Comparison of ENCODE assay signal across 2 cellular contexts in the genomic region with DNA sequence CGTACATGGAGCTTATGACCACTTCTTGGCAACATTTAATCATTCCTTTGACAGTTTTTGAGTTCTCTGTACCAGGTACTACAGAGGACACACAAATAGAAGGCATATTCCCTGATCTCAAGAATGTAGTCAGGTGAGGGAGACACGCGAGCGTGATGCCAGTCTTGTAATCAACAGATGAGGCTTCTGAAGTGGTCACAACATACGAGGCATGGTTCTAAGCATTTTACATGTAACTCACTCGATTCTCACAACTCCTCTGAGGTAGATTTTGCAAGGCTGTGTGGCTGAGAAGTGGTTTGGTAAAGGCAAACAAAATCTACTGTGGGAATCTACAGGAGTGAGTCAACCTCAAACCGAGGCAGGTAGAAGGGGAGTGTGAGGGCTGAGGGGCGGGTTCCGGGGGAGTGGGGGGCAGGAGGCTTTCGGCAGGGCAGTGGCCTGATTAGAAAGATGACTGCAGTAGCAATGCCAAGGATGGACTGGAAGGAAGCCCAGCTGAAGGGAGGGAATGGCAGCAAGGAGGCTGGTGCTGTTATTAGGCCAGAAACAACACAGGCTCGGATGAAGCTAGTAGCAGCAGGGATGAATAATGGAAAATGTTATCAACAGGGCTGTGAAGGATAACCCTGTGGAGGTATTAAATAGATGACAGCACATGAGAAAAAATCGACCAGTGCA.
TF ChIP-seq lines count a peak whose summit lies in the region.

No MANE protein-coding gene starts in this region.

TF ChIP-seq in H1, 55 proteins besides CTCF, POLR2A, EP300 and RAD21:
- TF ChIP-seq SIN3A (conservative IDR thresholded peaks at IDR 0.05 in 1 of 2, IDR thresholded peaks at IDR 0.05 in 1 of 2; ENCODE audit: low read depth in 1 of 2, low read length in 2 of 2) (no peak), ASH2L (IDR thresholded peaks at IDR 0.05; ENCODE audit: low read length) (no peak), POLR2AphosphoS5 (IDR thresholded peaks at IDR 0.05; ENCODE audit: low read depth, low read length) (peak; percentile 32; the same call in 1 of the 2 replicates), SP1 (IDR thresholded peaks at IDR 0.05; ENCODE audit: low read depth, low read length) (no peak)

TF ChIP-seq in GM23338, 12 proteins besides CTCF, POLR2A, EP300 and RAD21:
- TF ChIP-seq STAT1 (IDR thresholded peaks at IDR 0.05; ENCODE audit: unreplicated experiment) (no peak), EZH2 (IDR thresholded peaks at IDR 0.05; ENCODE audit: low read depth, unreplicated experiment) (no peak), POLR2AphosphoS5 (IDR thresholded peaks at IDR 0.05; ENCODE audit: low read depth) (no peak), CREB1 (CRISPR knock-in tag; IDR thresholded peaks at IDR 0.05; ENCODE audit: low read depth) (no peak), NANOG (IDR thresholded peaks at IDR 0.05; ENCODE audit: borderline replicate concordance) (no peak), JUNB (IDR thresholded peaks at IDR 0.05; ENCODE audit: unreplicated experiment) (no peak), ZNF331 (CRISPR knock-in tag; IDR thresholded peaks at IDR 0.05; ENCODE audit: low read depth) (no peak), EZH2phosphoT487 (IDR thresholded peaks at IDR 0.05; ENCODE audit: unreplicated experiment) (no peak), ZNF114 (CRISPR knock-in tag; IDR thresholded peaks at IDR 0.05) (no peak)
- TF ChIP-seq, protein P1, sequence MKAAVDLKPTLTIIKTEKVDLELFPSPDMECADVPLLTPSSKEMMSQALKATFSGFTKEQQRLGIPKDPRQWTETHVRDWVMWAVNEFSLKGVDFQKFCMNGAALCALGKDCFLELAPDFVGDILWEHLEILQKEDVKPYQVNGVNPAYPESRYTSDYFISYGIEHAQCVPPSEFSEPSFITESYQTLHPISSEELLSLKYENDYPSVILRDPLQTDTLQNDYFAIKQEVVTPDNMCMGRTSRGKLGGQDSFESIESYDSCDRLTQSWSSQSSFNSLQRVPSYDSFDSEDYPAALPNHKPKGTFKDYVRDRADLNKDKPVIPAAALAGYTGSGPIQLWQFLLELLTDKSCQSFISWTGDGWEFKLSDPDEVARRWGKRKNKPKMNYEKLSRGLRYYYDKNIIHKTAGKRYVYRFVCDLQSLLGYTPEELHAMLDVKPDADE (IDR thresholded peaks at IDR 0.05) = no peak
- TF ChIP-seq, protein P2, sequence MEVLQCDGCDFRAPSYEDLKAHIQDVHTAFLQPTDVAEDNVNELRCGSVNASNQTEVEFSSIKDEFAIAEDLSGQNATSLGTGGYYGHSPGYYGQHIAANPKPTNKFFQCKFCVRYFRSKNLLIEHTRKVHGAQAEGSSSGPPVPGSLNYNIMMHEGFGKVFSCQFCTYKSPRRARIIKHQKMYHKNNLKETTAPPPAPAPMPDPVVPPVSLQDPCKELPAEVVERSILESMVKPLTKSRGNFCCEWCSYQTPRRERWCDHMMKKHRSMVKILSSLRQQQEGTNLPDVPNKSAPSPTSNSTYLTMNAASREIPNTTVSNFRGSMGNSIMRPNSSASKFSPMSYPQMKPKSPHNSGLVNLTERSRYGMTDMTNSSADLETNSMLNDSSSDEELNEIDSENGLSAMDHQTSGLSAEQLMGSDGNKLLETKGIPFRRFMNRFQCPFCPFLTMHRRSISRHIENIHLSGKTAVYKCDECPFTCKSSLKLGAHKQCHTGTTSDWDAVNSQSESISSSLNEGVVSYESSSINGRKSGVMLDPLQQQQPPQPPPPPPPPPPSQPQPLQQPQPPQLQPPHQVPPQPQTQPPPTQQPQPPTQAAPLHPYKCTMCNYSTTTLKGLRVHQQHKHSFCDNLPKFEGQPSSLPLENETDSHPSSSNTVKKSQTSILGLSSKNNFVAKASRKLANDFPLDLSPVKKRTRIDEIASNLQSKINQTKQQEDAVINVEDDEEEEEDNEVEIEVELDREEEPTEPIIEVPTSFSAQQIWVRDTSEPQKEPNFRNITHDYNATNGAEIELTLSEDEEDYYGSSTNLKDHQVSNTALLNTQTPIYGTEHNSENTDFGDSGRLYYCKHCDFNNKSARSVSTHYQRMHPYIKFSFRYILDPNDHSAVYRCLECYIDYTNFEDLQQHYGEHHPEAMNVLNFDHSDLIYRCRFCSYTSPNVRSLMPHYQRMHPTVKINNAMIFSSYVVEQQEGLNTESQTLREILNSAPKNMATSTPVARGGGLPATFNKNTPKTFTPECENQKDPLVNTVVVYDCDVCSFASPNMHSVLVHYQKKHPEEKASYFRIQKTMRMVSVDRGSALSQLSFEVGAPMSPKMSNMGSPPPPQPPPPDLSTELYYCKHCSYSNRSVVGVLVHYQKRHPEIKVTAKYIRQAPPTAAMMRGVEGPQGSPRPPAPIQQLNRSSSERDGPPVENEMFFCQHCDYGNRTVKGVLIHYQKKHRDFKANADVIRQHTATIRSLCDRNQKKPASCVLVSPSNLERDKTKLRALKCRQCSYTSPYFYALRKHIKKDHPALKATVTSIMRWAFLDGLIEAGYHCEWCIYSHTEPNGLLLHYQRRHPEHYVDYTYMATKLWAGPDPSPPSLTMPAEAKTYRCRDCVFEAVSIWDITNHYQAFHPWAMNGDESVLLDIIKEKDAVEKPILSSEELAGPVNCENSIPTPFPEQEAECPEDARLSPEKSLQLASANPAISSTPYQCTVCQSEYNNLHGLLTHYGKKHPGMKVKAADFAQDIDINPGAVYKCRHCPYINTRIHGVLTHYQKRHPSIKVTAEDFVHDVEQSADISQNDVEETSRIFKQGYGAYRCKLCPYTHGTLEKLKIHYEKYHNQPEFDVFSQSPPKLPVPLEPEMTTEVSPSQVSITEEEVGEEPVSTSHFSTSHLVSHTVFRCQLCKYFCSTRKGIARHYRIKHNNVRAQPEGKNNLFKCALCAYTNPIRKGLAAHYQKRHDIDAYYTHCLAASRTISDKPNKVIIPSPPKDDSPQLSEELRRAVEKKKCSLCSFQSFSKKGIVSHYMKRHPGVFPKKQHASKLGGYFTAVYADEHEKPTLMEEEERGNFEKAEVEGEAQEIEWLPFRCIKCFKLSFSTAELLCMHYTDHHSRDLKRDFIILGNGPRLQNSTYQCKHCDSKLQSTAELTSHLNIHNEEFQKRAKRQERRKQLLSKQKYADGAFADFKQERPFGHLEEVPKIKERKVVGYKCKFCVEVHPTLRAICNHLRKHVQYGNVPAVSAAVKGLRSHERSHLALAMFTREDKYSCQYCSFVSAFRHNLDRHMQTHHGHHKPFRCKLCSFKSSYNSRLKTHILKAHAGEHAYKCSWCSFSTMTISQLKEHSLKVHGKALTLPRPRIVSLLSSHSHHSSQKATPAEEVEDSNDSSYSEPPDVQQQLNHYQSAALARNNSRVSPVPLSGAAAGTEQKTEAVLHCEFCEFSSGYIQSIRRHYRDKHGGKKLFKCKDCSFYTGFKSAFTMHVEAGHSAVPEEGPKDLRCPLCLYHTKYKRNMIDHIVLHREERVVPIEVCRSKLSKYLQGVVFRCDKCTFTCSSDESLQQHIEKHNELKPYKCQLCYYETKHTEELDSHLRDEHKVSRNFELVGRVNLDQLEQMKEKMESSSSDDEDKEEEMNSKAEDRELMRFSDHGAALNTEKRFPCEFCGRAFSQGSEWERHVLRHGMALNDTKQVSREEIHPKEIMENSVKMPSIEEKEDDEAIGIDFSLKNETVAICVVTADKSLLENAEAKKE (CRISPR knock-in tag; IDR thresholded peaks at IDR 0.05) = no peak
- TF ChIP-seq, protein P3, sequence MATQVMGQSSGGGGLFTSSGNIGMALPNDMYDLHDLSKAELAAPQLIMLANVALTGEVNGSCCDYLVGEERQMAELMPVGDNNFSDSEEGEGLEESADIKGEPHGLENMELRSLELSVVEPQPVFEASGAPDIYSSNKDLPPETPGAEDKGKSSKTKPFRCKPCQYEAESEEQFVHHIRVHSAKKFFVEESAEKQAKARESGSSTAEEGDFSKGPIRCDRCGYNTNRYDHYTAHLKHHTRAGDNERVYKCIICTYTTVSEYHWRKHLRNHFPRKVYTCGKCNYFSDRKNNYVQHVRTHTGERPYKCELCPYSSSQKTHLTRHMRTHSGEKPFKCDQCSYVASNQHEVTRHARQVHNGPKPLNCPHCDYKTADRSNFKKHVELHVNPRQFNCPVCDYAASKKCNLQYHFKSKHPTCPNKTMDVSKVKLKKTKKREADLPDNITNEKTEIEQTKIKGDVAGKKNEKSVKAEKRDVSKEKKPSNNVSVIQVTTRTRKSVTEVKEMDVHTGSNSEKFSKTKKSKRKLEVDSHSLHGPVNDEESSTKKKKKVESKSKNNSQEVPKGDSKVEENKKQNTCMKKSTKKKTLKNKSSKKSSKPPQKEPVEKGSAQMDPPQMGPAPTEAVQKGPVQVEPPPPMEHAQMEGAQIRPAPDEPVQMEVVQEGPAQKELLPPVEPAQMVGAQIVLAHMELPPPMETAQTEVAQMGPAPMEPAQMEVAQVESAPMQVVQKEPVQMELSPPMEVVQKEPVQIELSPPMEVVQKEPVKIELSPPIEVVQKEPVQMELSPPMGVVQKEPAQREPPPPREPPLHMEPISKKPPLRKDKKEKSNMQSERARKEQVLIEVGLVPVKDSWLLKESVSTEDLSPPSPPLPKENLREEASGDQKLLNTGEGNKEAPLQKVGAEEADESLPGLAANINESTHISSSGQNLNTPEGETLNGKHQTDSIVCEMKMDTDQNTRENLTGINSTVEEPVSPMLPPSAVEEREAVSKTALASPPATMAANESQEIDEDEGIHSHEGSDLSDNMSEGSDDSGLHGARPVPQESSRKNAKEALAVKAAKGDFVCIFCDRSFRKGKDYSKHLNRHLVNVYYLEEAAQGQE (IDR thresholded peaks at IDR 0.05; ENCODE audit: unreplicated experiment) = no peak
TF ChIP-seq in GM23338: peak in this region for 0.
